ENCODE assay signal across 18 cellular contexts in genomic region chr1:71804140-71804539, GRCh38.
DNase-seq lines count a peak whose midpoint lies in the region; FAIRE-seq lines count a peak whose summit lies in the region.
"Had no signal": no experiment of that assay in that cellular context is flagged by ENCODE, and none has a peak within 500 bp of the region (broad histone marks: within the 10 kb centered on the region; RNA-seq: fewer than 3 reads in every experiment).

No MANE protein-coding gene starts in this region.

- H2BK15ac ChIP-seq in neuronal stem cell (ENCODE audit: low read length): no peak overlapping the region

- no peak overlapping the region for H3K23ac ChIP-seq in neuronal stem cell (ENCODE audit: low read depth, low read length, poor library complexity)

- H3K4me2 ChIP-seq in neuronal stem cell (ENCODE audit: insufficient read depth, low read length, poor library complexity, severe bottlenecking): no peak overlapping the region
- H3K4me2 ChIP-seq: A549; BLaER1 treated with 17β-estradiol and CSF1 and Interleukin-3, amounts not matched to agents 10 nM and 100 nM had no signal

- no peak for FAIRE-seq in GM19239 (lab: Jason Lieb, UNC)
- FAIRE-seq: A549, D721Med, H1, K562 had no signal

- DNase-seq in NCI-H82 (lab: John Stamatoyannopoulos, UW): peak; percentile 71
- DNase-seq in NCI-H82 treated with DMSO at 0.1 percent for 48 hours (lab: John Stamatoyannopoulos, UW; ENCODE audit: unreplicated experiment): no peak
- DNase-seq in DMS 273 treated with DMSO at 0.1 percent for 48 hours (lab: John Stamatoyannopoulos, UW): peak; percentile 59
- peak; percentile 52 for DNase-seq in NCI-H69 (lab: John Stamatoyannopoulos, UW)
- no peak for DNase-seq in neuronal stem cell (ENCODE audit: low spot score)
- no peak for DNase-seq in GM19239 (ENCODE audit: insufficient read length, low spot score)
- DNase-seq in MV-4-11 (lab: John Stamatoyannopoulos, UW): no peak
- DNase-seq: CD8-positive, alpha-beta memory T cell; DMS79 treated with DMSO at 0.1 percent for 48 hours; NCI-H1417 treated with DMSO at 0.1 percent for 48 hours; NCI-H510A treated with DMSO at 0.1 percent for 48 hours; OCI-M1; SHP77 treated with DMSO at 0.1 percent for 48 hours had no signal

- H2AK5ac ChIP-seq in neuronal stem cell (ENCODE audit: low read depth, low read length): no peak overlapping the region

- H4K8ac ChIP-seq in neuronal stem cell (ENCODE audit: low read depth, low read length): no peak overlapping the region

- H3K4ac ChIP-seq in neuronal stem cell (ENCODE audit: low read length): no peak overlapping the region

- H3K27ac ChIP-seq in neuronal stem cell (replicated peaks; ENCODE audit: low read length): no peak overlapping the region
- H3K27ac ChIP-seq: A549; BLaER1 treated with 17β-estradiol and CSF1 and Interleukin-3, amounts not matched to agents 10 nM and 100 nM had no signal

- no peaks in the 10 kb centered on the region for H3K4me1 ChIP-seq in neuronal stem cell (ENCODE audit: control insufficient read depth in 2 of 2, insufficient read depth in 1 of 2, low read depth in 1 of 2, low read length in 2 of 2)
- H3K4me1 ChIP-seq: A549 had no signal

- H4K91ac ChIP-seq in neuronal stem cell (ENCODE audit: low read depth, low read length, poor library complexity): no peak overlapping the region

- WGBS in neuronal stem cell (ENCODE audit: extremely low coverage in 2 of 2, insufficient read length in 2 of 2, insufficient replicate concordance in 1 of 2), 2 donors: no CpG with 5 or more reads among the region's 2 CpGs

- H3K9ac ChIP-seq in neuronal stem cell (ENCODE audit: low read depth, low read length, poor library complexity): peak overlapping the region; percentile 60
- H3K9ac ChIP-seq: BLaER1 treated with 17β-estradiol and CSF1 and Interleukin-3, amounts not matched to agents 10 nM and 100 nM had no signal

- no peak overlapping the region for H3K4me3 ChIP-seq in neuronal stem cell (ENCODE audit: low read length in 2 of 2)
- H3K4me3 ChIP-seq: A549; BLaER1 treated with 17β-estradiol and CSF1 and Interleukin-3, amounts not matched to agents 10 nM and 100 nM; K562 had no signal

- H3K18ac ChIP-seq in neuronal stem cell (ENCODE audit: low read length): no peak overlapping the region

- no peak overlapping the region for H2BK5ac ChIP-seq in neuronal stem cell (ENCODE audit: low read length)

- no peaks in the 10 kb centered on the region for H3K79me1 ChIP-seq in neuronal stem cell (ENCODE audit: low read depth, low read length)

- no peak overlapping the region for H2BK12ac ChIP-seq in neuronal stem cell (ENCODE audit: low read length)

- no peak overlapping the region for H3K14ac ChIP-seq in neuronal stem cell (ENCODE audit: low read length)

- H2AFZ ChIP-seq in neuronal stem cell (ENCODE audit: low read length): no peak overlapping the region

- no peaks in the 10 kb centered on the region for H3K36me3 ChIP-seq in neuronal stem cell (replicated peaks in 1 of 2; ENCODE audit: control insufficient read depth in 2 of 2, insufficient read depth in 2 of 2, low read length in 2 of 2)
- H3K36me3 ChIP-seq: BLaER1 treated with 17β-estradiol and CSF1 and Interleukin-3, amounts not matched to agents 10 nM and 100 nM had no signal

- no peaks in the 10 kb centered on the region for H3K9me3 ChIP-seq in neuronal stem cell (replicated peaks in 1 of 2; ENCODE audit: control insufficient read depth in 2 of 2, insufficient read depth in 1 of 2, low read depth in 1 of 2, low read length in 2 of 2)
- H3K9me3 ChIP-seq: A549 had no signal

- H3K27me3 ChIP-seq in neuronal stem cell (ENCODE audit: control insufficient read depth in 3 of 3, insufficient read depth in 3 of 3, low read depth in 1 of 3, low read length in 3 of 3): no peaks in the 10 kb centered on the region
- H3K27me3 ChIP-seq: BLaER1 treated with 17β-estradiol and CSF1 and Interleukin-3, amounts not matched to agents 10 nM and 100 nM had no signal

- H2BK120ac ChIP-seq in neuronal stem cell (ENCODE audit: low read depth, low read length): no peak overlapping the region

Comparison
In these comparisons a context has a peak if more than half of its experiments do, and no peak if none do; other contexts are left out.
1. DNase-seq: peak in NCI-H82 (single experiment), DMS 273 treated with DMSO at 0.1 percent for 48 hours (single experiment) and NCI-H69 (single experiment); none in NCI-H82 treated with DMSO at 0.1 percent for 48 hours (single experiment), neuronal stem cell (single experiment), GM19239 (single experiment) and MV-4-11 (single experiment).